8 cellular contexts compared by ENCODE assay signal in genomic region chr10:8055420-8056349, GRCh38. TPM values are rescaled to one million over a fixed set of nuclear protein-coding genes. Genes with fewer than 3 reads are reported as not detected.
DNase-seq lines count a peak whose midpoint lies in the region; ATAC-seq and TF ChIP-seq lines count a peak whose summit lies in the region.

No MANE protein-coding gene starts in this region.

- H3K36me3 ChIP-seq in GM23338 (ENCODE audit: insufficient read depth) (no peaks in the 10 kb centered on the region), iPS-18a (ENCODE audit: control insufficient read depth, low read depth, low read length) (no peaks in the 10 kb centered on the region)

- H3K9ac ChIP-seq in iPS-18a (ENCODE audit: low read length): no peak overlapping the region

- no peaks in the 10 kb centered on the region for H3K79me2 ChIP-seq in GM23338 (replicated peaks; ENCODE audit: insufficient read depth)

- peak overlapping the region; percentile 70 for H3K4me3 Mint-ChIP-seq in GM23338
- peak overlapping the region; percentile 98 for H3K4me3 Mint-ChIP-seq in activated T-helper 17 cell treated with anti-CD3 and anti-CD28 coated beads, Interleukin-2, amount 50 U/mL, for 72 hours
- peak overlapping the region; percentile 51 for H3K4me3 Mint-ChIP-seq in stimulated activated memory B cell treated with anti-CD40 and anti-IgM and Interleukin-4, amounts not matched to agents 10 μg/mL and 1 μg/mL and 100 μg/mL, for 72 hours

- H3K4me3 ChIP-seq in GM23338 (peak overlapping the region; percentile 60), iPS-18a (ENCODE audit: low read length) (peak overlapping the region; percentile 46)

- DNase-seq in GM23338 (ENCODE audit: low spot score) (peak; percentile 64), glomerular visceral epithelial cell (ENCODE audit: extremely low spot score) (no peak), NCI-H2029 (lab: John Stamatoyannopoulos, UW) (no peak), KG1 (lab: John Stamatoyannopoulos, UW) (no peak)

- H3K27ac Mint-ChIP-seq in GM23338: no peak overlapping the region
- H3K27ac Mint-ChIP-seq in activated T-helper 17 cell treated with anti-CD3 and anti-CD28 coated beads, Interleukin-2, amount 50 U/mL, for 72 hours: peak overlapping the region; percentile 99
- H3K27ac Mint-ChIP-seq in stimulated activated memory B cell treated with anti-CD40 and anti-IgM and Interleukin-4, amounts not matched to agents 10 μg/mL and 1 μg/mL and 100 μg/mL, for 72 hours: no peak overlapping the region

- H3K4me1 ChIP-seq in GM23338 (ENCODE audit: insufficient read depth) (peaks cover 56% of the 10 kb centered on the region), iPS-18a (ENCODE audit: control insufficient read depth, low read depth, low read length) (peaks cover 52% of the 10 kb centered on the region)

- peaks cover 93% of the 10 kb centered on the region for H3K27me3 Mint-ChIP-seq in GM23338 (ENCODE audit: insufficient read depth, low read depth, poor library complexity)
- H3K27me3 Mint-ChIP-seq in activated T-helper 17 cell treated with anti-CD3 and anti-CD28 coated beads, Interleukin-2, amount 50 U/mL, for 72 hours: peaks cover 14% of the 10 kb centered on the region
- H3K27me3 Mint-ChIP-seq in stimulated activated memory B cell treated with anti-CD40 and anti-IgM and Interleukin-4, amounts not matched to agents 10 μg/mL and 1 μg/mL and 100 μg/mL, for 72 hours: peaks cover 92% of the 10 kb centered on the region

- H3K4me1 Mint-ChIP-seq in GM23338: peaks cover 67% of the 10 kb centered on the region
- peaks cover 38% of the 10 kb centered on the region for H3K4me1 Mint-ChIP-seq in activated T-helper 17 cell treated with anti-CD3 and anti-CD28 coated beads, Interleukin-2, amount 50 U/mL, for 72 hours
- H3K4me1 Mint-ChIP-seq in stimulated activated memory B cell treated with anti-CD40 and anti-IgM and Interleukin-4, amounts not matched to agents 10 μg/mL and 1 μg/mL and 100 μg/mL, for 72 hours: peaks cover 54% of the 10 kb centered on the region

- H3K9me3 ChIP-seq in iPS-18a (ENCODE audit: control insufficient read depth, low read depth, low read length): no peaks in the 10 kb centered on the region

- H4K20me1 ChIP-seq in GM23338 (replicated peaks; ENCODE audit: insufficient read depth): no peaks in the 10 kb centered on the region; the same call in 1 of the 2 replicates

- peak overlapping the region; percentile 99 for H3K4me2 ChIP-seq in GM23338

- H3K27ac ChIP-seq in GM23338 (ENCODE audit: low read depth) (no peak overlapping the region), iPS-18a (ENCODE audit: low read length) (no peak overlapping the region)

- no peaks in the 10 kb centered on the region for H3K9me3 Mint-ChIP-seq in GM23338
- H3K9me3 Mint-ChIP-seq in activated T-helper 17 cell treated with anti-CD3 and anti-CD28 coated beads, Interleukin-2, amount 50 U/mL, for 72 hours: no peaks in the 10 kb centered on the region
- no peaks in the 10 kb centered on the region for H3K9me3 Mint-ChIP-seq in stimulated activated memory B cell treated with anti-CD40 and anti-IgM and Interleukin-4, amounts not matched to agents 10 μg/mL and 1 μg/mL and 100 μg/mL, for 72 hours

- H3F3A ChIP-seq in GM23338 (replicated peaks; ENCODE audit: low read depth): peaks cover 30% of the 10 kb centered on the region

- TF ChIP-seq CTCF in GM23338 (conservative IDR thresholded peaks at IDR 0.05; ENCODE audit: low read depth in 2 of 2): no peak

- peaks cover 2% of the 10 kb centered on the region; the same call in 1 of the 3 replicates for H3K36me3 Mint-ChIP-seq in GM23338 (ENCODE audit: low read depth)
- H3K36me3 Mint-ChIP-seq in activated T-helper 17 cell treated with anti-CD3 and anti-CD28 coated beads, Interleukin-2, amount 50 U/mL, for 72 hours (ENCODE audit: low read depth): peaks cover 79% of the 10 kb centered on the region
- H3K36me3 Mint-ChIP-seq in stimulated activated memory B cell treated with anti-CD40 and anti-IgM and Interleukin-4, amounts not matched to agents 10 μg/mL and 1 μg/mL and 100 μg/mL, for 72 hours: no peaks in the 10 kb centered on the region

- H2AFZ ChIP-seq in GM23338: peak overlapping the region; percentile 80

- ATAC-seq in GM23338 (no peak), HG03175 (IDR thresholded peaks at IDR 0.05; ENCODE audit: unreplicated experiment) (no peak)
- peak; percentile 16 for ATAC-seq in activated T-helper 17 cell treated with anti-CD3 and anti-CD28 coated beads, Interleukin-2, amount 50 U/mL, for 72 hours (replicated peaks)
- peak; percentile 13 for ATAC-seq in stimulated activated memory B cell treated with anti-CD40 and anti-IgM and Interleukin-4, amounts not matched to agents 10 μg/mL and 1 μg/mL and 100 μg/mL, for 72 hours

- H3K27me3 ChIP-seq in GM23338 (ENCODE audit: insufficient read depth) (peaks cover 97% of the 10 kb centered on the region), iPS-18a (ENCODE audit: control insufficient read depth, insufficient read depth, low read length) (peaks cover 99% of the 10 kb centered on the region)

- H3K9me2 ChIP-seq in GM23338 (ENCODE audit: insufficient read depth): no peaks in the 10 kb centered on the region

TF ChIP-seq in GM23338, 12 proteins besides CTCF, POLR2A, EP300 and RAD21 (continues in another document):
- TF ChIP-seq ZNF114 (CRISPR knock-in tag; IDR thresholded peaks at IDR 0.05) (no peak), EZH2 (IDR thresholded peaks at IDR 0.05; ENCODE audit: low read depth, unreplicated experiment) (peak; percentile 75), EZH2phosphoT487 (IDR thresholded peaks at IDR 0.05; ENCODE audit: unreplicated experiment) (peak; percentile 82), ETS1 (IDR thresholded peaks at IDR 0.05) (no peak)

RNA-seq across cellular contexts. Expression of gene GATA3, which starts 1.2 kb away (rescaled TPM):
- total RNA-seq in GM23338 (2014; rRNA removed; shearing (Covaris generic)): not detected in 2 replicates
- 0.23 and 0.33 TPM in 2 replicates for polyA plus RNA-seq in GM23338 (2016; fragmentation: Nextera tagmentation; extraction: Ambion mirVana)
- 10 to 100 TPM; 14.2 to 25.2 TPM for total RNA-seq in activated T-helper 17 cell treated with anti-CD3 and anti-CD28 coated beads, Interleukin-2, amount 50 U/mL, for 72 hours

Comparison
In these comparisons a context has a peak if more than half of its experiments do, and no peak if none do; other contexts are left out.
1. ATAC-seq: peak in activated T-helper 17 cell treated with anti-CD3 and anti-CD28 coated beads, Interleukin-2, amount 50 U/mL, for 72 hours (single experiment) and stimulated activated memory B cell treated with anti-CD40 and anti-IgM and Interleukin-4, amounts not matched to agents 10 μg/mL and 1 μg/mL and 100 μg/mL, for 72 hours (single experiment); none in GM23338 (single experiment) and HG03175 (single experiment).
2. RNA of gene GATA3, which starts 1.2 kb away (total RNA-seq): 14.2 to 25.2 TPM in activated T-helper 17 cell treated with anti-CD3 and anti-CD28 coated beads, Interleukin-2, amount 50 U/mL, for 72 hours; not detected in GM23338; every median in the first group is over 10 times any median in the second.
3. Peak in every context shown above with its lines, with median percentiles within 50 percentile points of each other: H3K4me3 Mint-ChIP-seq.